In genomic region chr1:11790880-11791715, GRCh38 we compare ENCODE assay signal across 8 cellular contexts. TPM values are rescaled to one million over a fixed set of nuclear protein-coding genes. Genes with fewer than 3 reads are reported as not detected.
DNase-seq lines count a peak whose midpoint lies in the region; ATAC-seq and TF ChIP-seq lines count a peak whose summit lies in the region.

No MANE protein-coding gene starts in this region.

- in situ Hi-C loops in brain microvascular endothelial cell (cut with HindIII; ENCODE audit: low pct_ligation_motif_present, low sequenced_read_pairs) = no loop called here

- H3K27me3 ChIP-seq in brain microvascular endothelial cell (replicated peaks) = no peaks in the 10 kb centered on the region
- H3K27me3 ChIP-seq in subcutaneous abdominal adipose tissue (ENCODE audit: control insufficient read depth in 5 of 5, insufficient read depth in 4 of 5, low read length in 5 of 5) = no peaks in the 10 kb centered on the region
- H3K27me3 ChIP-seq in BE2C = no peaks in the 10 kb centered on the region

- ATAC-seq in HG03469 (IDR thresholded peaks at IDR 0.05; ENCODE audit: unreplicated experiment) = no peak

- H3K4me3 ChIP-seq in brain microvascular endothelial cell (ENCODE audit: low read depth, low read length) = no peak overlapping the region
- H3K4me3 ChIP-seq in subcutaneous abdominal adipose tissue (ENCODE audit: low read depth in 1 of 5, low read length in 5 of 5) = peak overlapping the region in 4 of 5 donors; percentile 8 to 58 (median 34)
- no peak overlapping the region for H3K4me3 ChIP-seq in BE2C (ENCODE audit: low read depth, low read length)

- H3K9me3 ChIP-seq in subcutaneous abdominal adipose tissue (ENCODE audit: control insufficient read depth in 5 of 5, low read length in 5 of 5) (no peaks in the 10 kb centered on the region), BE2C (no peaks in the 10 kb centered on the region)

- peaks cover 21 to 62% (median 50%) of the 10 kb centered on the region in 5 donors for H3K4me1 ChIP-seq in subcutaneous abdominal adipose tissue (ENCODE audit: control insufficient read depth in 5 of 5, insufficient read depth in 5 of 5, low read length in 5 of 5)
- no peaks in the 10 kb centered on the region for H3K4me1 ChIP-seq in BE2C

- DNase-seq in HUDEP-2 (lab: John Stamatoyannopoulos, UW; ENCODE audit: unreplicated experiment in 76 of 76) = peak in 74 of 76 experiments; percentile 19 to 88 (median 66)
- DNase-seq in brain microvascular endothelial cell = peak; percentile 82
- peak; percentile 52 for DNase-seq in kidney tubule cell (ENCODE audit: low spot score)
- DNase-seq in BE2C = no peak
- no peak for DNase-seq in NCI-H1417 (lab: John Stamatoyannopoulos, UW)
- DNase-seq in mesenteric fat pad (ENCODE audit: low spot score) = no peak

- TF ChIP-seq CTCF in brain microvascular endothelial cell (IDR thresholded peaks at IDR 0.05; ENCODE audit: low read depth, low read length, missing control alignments) = no peak
- TF ChIP-seq CTCF in BE2C (IDR thresholded peaks at IDR 0.05; ENCODE audit: low read depth, low read length) = no peak

- H3K9ac ChIP-seq in subcutaneous abdominal adipose tissue (ENCODE audit: low read length in 5 of 5) = peak overlapping the region in 4 of 5 donors; percentile 9 to 78 (median 35)

- H3K36me3 ChIP-seq in brain microvascular endothelial cell (replicated peaks) (peaks cover 5% of the 10 kb centered on the region), subcutaneous abdominal adipose tissue (ENCODE audit: control insufficient read depth in 5 of 5, insufficient read depth in 5 of 5, low read length in 5 of 5) (peaks cover 0 to 58% (median 46%) of the 10 kb centered on the region in 5 donors), BE2C (no peaks in the 10 kb centered on the region)

- H3K27ac ChIP-seq in brain microvascular endothelial cell = peak overlapping the region; percentile 13
- peak overlapping the region; percentile 96 for H3K27ac ChIP-seq in subcutaneous abdominal adipose tissue (ENCODE audit: low read depth, low read length)

RNA-seq across cellular contexts. Expression of gene MTHFR, which starts 14.7 kb away (rescaled TPM):
- polyA plus RNA-seq in BE2C (2012; ENCODE audit: insufficient read depth, insufficient read length, low read depth) = 12.7 TPM
- total RNA-seq in mesenteric fat pad = 35.8 TPM

RNA-seq across cellular contexts. Expression of gene CLCN6, which starts 14.9 kb away (rescaled TPM):
- polyA plus RNA-seq in BE2C (2012; ENCODE audit: insufficient read depth, insufficient read length, low read depth) = 10.9 TPM
- total RNA-seq in mesenteric fat pad = 24.1 TPM

RNA-seq across cellular contexts. Expression of gene C1orf167, which starts 29.1 kb away (rescaled TPM):
- 2.3 TPM for polyA plus RNA-seq in BE2C (2012; ENCODE audit: insufficient read depth, insufficient read length, low read depth)
- total RNA-seq in mesenteric fat pad = 1.1 TPM

RNA-seq across cellular contexts. Expression of gene AGTRAP, which starts 55.2 kb away (rescaled TPM):
- polyA plus RNA-seq in BE2C (2012; ENCODE audit: insufficient read depth, insufficient read length, low read depth) = 8.3 TPM
- total RNA-seq in mesenteric fat pad = 39.8 TPM

RNA-seq across cellular contexts. Expression of gene NPPA, which starts 56.5 kb away (rescaled TPM):
- polyA plus RNA-seq in BE2C (2012; ENCODE audit: insufficient read depth, insufficient read length, low read depth) = 33.1 TPM
- total RNA-seq in mesenteric fat pad = not detected

Comparison
In these comparisons a context has a peak if more than half of its experiments do, and no peak if none do; other contexts are left out.
1. DNase-seq: peak in HUDEP-2 (74 of 76), brain microvascular endothelial cell (single experiment) and kidney tubule cell (single experiment); none in BE2C (single experiment), NCI-H1417 (0 of 3) and mesenteric fat pad (single experiment).
2. H3K4me3 ChIP-seq: peak in subcutaneous abdominal adipose tissue (4 of 5); none in brain microvascular endothelial cell (single experiment) and BE2C (single experiment).